Comparison of ENCODE assay signal across 29 cellular contexts in the genomic region with DNA sequence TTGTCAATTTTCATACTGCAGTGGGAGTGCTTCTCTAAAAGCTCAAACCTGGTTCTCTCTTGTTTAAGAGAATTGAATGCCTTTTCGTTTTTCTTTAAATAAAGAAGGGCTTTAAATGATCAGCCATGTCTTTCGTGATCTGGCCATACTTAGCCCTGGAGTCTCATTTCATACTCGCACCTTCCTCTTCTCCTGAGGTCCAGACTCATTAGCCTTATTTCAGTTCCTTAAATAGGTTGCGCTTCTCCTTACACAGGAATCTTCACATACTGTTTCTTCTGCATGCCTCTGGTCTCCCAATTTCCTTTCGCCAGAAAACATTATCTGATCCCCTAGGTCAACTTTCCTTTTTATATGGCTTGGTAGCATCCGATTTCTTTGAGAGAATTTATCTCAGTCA.
"Had no signal": no experiment of that assay in that cellular context is flagged by ENCODE, and none has a peak within 500 bp of the region (broad histone marks: within the 10 kb centered on the region; RNA-seq: fewer than 3 reads in every experiment).

No MANE protein-coding gene starts in this region.

- H3K27ac Mint-ChIP-seq: activated CD4-positive, alpha-beta memory T cell treated with anti-CD3 and anti-CD28 coated beads, Interleukin-2, amount 10 ng/mL, durations not matched to agents 7 days and 5 days; activated CD4-positive, alpha-beta T cell treated with anti-CD3 and anti-CD28 coated beads, Interleukin-2, amount 10 ng/mL, durations not matched to agents 7 days and 5 days; activated T-cell treated with anti-CD3 and anti-CD28 coated beads, Interleukin-2, amount 50 U/mL, for 24 hours; activated T-helper 17 cell treated with anti-CD3 and anti-CD28 coated beads, Interleukin-2, amount 50 U/mL, for 72 hours; immature natural killer cell; memory B cell; natural killer cell; progenitor cell of endocrine pancreas; stimulated activated effector memory CD8-positive, alpha-beta T cell treated with anti-CD3 and anti-CD28 coated beads, Interleukin-12 subunit alpha, Interleukin-12 subunit beta, amount 100 ng/mL, for 72 hours; stimulated activated naive CD8-positive, alpha-beta T cell treated with anti-CD3 and anti-CD28 coated beads, Interleukin-15, Interleukin-2, amounts not matched to agents 100 ng/mL and 50 ng/mL, for 24 hours; T-helper 1 cell treated with Interleukin-12 subunit alpha and Interleukin-12 subunit beta and Interleukin-4 antibody, amounts not matched to agents 30 μg/mL and 1 μg/mL, for 36 hours; WTC11 had no signal

- H3K4me3 Mint-ChIP-seq: activated CD4-positive, alpha-beta memory T cell treated with anti-CD3 and anti-CD28 coated beads, Interleukin-2, amount 10 ng/mL, durations not matched to agents 7 days and 5 days; activated CD4-positive, alpha-beta T cell treated with anti-CD3 and anti-CD28 coated beads, Interleukin-2, amount 10 ng/mL, durations not matched to agents 7 days and 5 days; activated T-cell treated with anti-CD3 and anti-CD28 coated beads, Interleukin-2, amount 50 U/mL, for 24 hours; activated T-helper 17 cell treated with anti-CD3 and anti-CD28 coated beads, Interleukin-2, amount 50 U/mL, for 72 hours; immature natural killer cell; memory B cell; natural killer cell; stimulated activated effector memory CD8-positive, alpha-beta T cell treated with anti-CD3 and anti-CD28 coated beads, Interleukin-12 subunit alpha, Interleukin-12 subunit beta, amount 100 ng/mL, for 72 hours; stimulated activated naive CD8-positive, alpha-beta T cell treated with anti-CD3 and anti-CD28 coated beads, Interleukin-15, Interleukin-2, amounts not matched to agents 100 ng/mL and 50 ng/mL, for 24 hours; T-helper 1 cell treated with Interleukin-12 subunit alpha and Interleukin-12 subunit beta and Interleukin-4 antibody, amounts not matched to agents 30 μg/mL and 1 μg/mL, for 36 hours; WTC11 had no signal

- H3K27me3 Mint-ChIP-seq: activated CD4-positive, alpha-beta memory T cell treated with anti-CD3 and anti-CD28 coated beads, Interleukin-2, amount 10 ng/mL, durations not matched to agents 7 days and 5 days; activated CD4-positive, alpha-beta T cell treated with anti-CD3 and anti-CD28 coated beads, Interleukin-2, amount 10 ng/mL, durations not matched to agents 7 days and 5 days; activated T-cell treated with anti-CD3 and anti-CD28 coated beads, Interleukin-2, amount 50 U/mL, for 24 hours; activated T-helper 17 cell treated with anti-CD3 and anti-CD28 coated beads, Interleukin-2, amount 50 U/mL, for 72 hours; memory B cell; progenitor cell of endocrine pancreas; stimulated activated naive CD8-positive, alpha-beta T cell treated with anti-CD3 and anti-CD28 coated beads, Interleukin-15, Interleukin-2, amounts not matched to agents 100 ng/mL and 50 ng/mL, for 24 hours had no signal

- H3K4me1 ChIP-seq: gastroesophageal sphincter had no signal

- H3K36me3 ChIP-seq: gastroesophageal sphincter, thoracic aorta had no signal

- H3K27me3 ChIP-seq: gastroesophageal sphincter had no signal

- H3K4me1 Mint-ChIP-seq: activated CD4-positive, alpha-beta memory T cell treated with anti-CD3 and anti-CD28 coated beads, Interleukin-2, amount 10 ng/mL, durations not matched to agents 7 days and 5 days; activated CD4-positive, alpha-beta T cell treated with anti-CD3 and anti-CD28 coated beads, Interleukin-2, amount 10 ng/mL, durations not matched to agents 7 days and 5 days; activated T-helper 17 cell treated with anti-CD3 and anti-CD28 coated beads, Interleukin-2, amount 50 U/mL, for 72 hours; immature natural killer cell; memory B cell; natural killer cell; stimulated activated effector memory CD8-positive, alpha-beta T cell treated with anti-CD3 and anti-CD28 coated beads, Interleukin-12 subunit alpha, Interleukin-12 subunit beta, amount 100 ng/mL, for 72 hours; WTC11 had no signal

- DNase-seq: activated CD4-positive, alpha-beta memory T cell treated with anti-CD3 and anti-CD28 coated beads, Interleukin-2, amount 10 ng/mL, durations not matched to agents 7 days and 5 days; activated CD4-positive, alpha-beta T cell treated with anti-CD3 and anti-CD28 coated beads for 1 hour; activated CD4-positive, alpha-beta T cell treated with anti-CD3 and anti-CD28 coated beads, Interleukin-2, amount 10 ng/mL, durations not matched to agents 7 days and 5 days; activated CD8-positive, alpha-beta memory T cell treated with anti-CD3 and anti-CD28 coated beads, Interleukin-2, amount 50 U/mL, for 48 hours; activated gamma-delta T cell treated with Interleukin-2 at 50 U/mL for 16 hours; activated naive CD4-positive, alpha-beta T cell treated with anti-CD3 and anti-CD28 coated beads, Interleukin-2, amount 50 U/mL, for 16 hours; activated T-cell treated with anti-CD3 and anti-CD28 coated beads, Interleukin-2, amount 50 U/mL, for 24 hours; amniotic stem cell; caudate nucleus; head of caudate nucleus; hippocampal formation; immature natural killer cell; kidney; left colon; midbrain; natural killer cell; retina; small intestine; stimulated activated CD4-positive, alpha-beta T cell treated with anti-CD3 and anti-CD28 coated beads, Interleukin-4, amount 100 ng/mL, for 24 hours; T-helper 9 cell had no signal

- H3K9me3 ChIP-seq: gastroesophageal sphincter, thoracic aorta had no signal

- H3K36me3 Mint-ChIP-seq: immature natural killer cell; memory B cell; natural killer cell; stimulated activated effector memory CD8-positive, alpha-beta T cell treated with anti-CD3 and anti-CD28 coated beads, Interleukin-12 subunit alpha, Interleukin-12 subunit beta, amount 100 ng/mL, for 72 hours; WTC11 had no signal

- H3K4me3 ChIP-seq: gastroesophageal sphincter, thoracic aorta had no signal

- H3K9me3 Mint-ChIP-seq: activated CD4-positive, alpha-beta memory T cell treated with anti-CD3 and anti-CD28 coated beads, Interleukin-2, amount 10 ng/mL, durations not matched to agents 7 days and 5 days; activated CD4-positive, alpha-beta T cell treated with anti-CD3 and anti-CD28 coated beads, Interleukin-2, amount 10 ng/mL, durations not matched to agents 7 days and 5 days; T-helper 1 cell treated with Interleukin-12 subunit alpha and Interleukin-12 subunit beta and Interleukin-4 antibody, amounts not matched to agents 30 μg/mL and 1 μg/mL, for 36 hours; WTC11 had no signal

- H3K27ac ChIP-seq: gastroesophageal sphincter, thoracic aorta had no signal
